29 cellular contexts compared by ENCODE assay signal in genomic region chr7:141156446-141156845, GRCh38.
"Had no signal": no experiment of that assay in that cellular context is flagged by ENCODE, and none has a peak within 500 bp of the region (broad histone marks: within the 10 kb centered on the region; RNA-seq: fewer than 3 reads in every experiment).

No MANE protein-coding gene starts in this region.

- H3K36me3 Mint-ChIP-seq: activated CD4-positive, alpha-beta memory T cell treated with anti-CD3 and anti-CD28 coated beads for 36 hours; activated naive CD4-positive, alpha-beta T cell treated with anti-CD3 and anti-CD28 coated beads, Interleukin-2, amount 10 ng/mL, durations not matched to agents 7 days and 5 days; naive thymus-derived CD4-positive, alpha-beta T cell; stimulated activated naive B cell treated with anti-CD40 and anti-IgM and Interleukin-4, amounts not matched to agents 10 μg/mL and 1 μg/mL and 100 μg/mL, for 72 hours had no signal

- H3K9me3 Mint-ChIP-seq: activated CD4-positive, alpha-beta memory T cell treated with anti-CD3 and anti-CD28 coated beads for 36 hours; activated CD4-positive, alpha-beta T cell treated with anti-CD3 and anti-CD28 coated beads, Interleukin-2, amount 10 ng/mL, durations not matched to agents 24 days and 14 days; activated naive CD4-positive, alpha-beta T cell treated with anti-CD3 and anti-CD28 coated beads, Interleukin-2, amount 10 ng/mL, durations not matched to agents 7 days and 5 days; activated T-helper 1 cell treated with anti-CD3 and anti-CD28 coated beads, Interleukin-12 subunit alpha, Interleukin-12 subunit beta, Interleukin-2, Interleukin-4 antibody, amounts not matched to agents 30 ng/mL and 10 ng/mL and 1 ng/mL, durations not matched to agents 14 hours and 24 hours and 36 hours; naive thymus-derived CD4-positive, alpha-beta T cell; stimulated activated naive B cell treated with anti-CD40 and anti-IgM and Interleukin-4, amounts not matched to agents 10 μg/mL and 1 μg/mL and 100 μg/mL, for 72 hours had no signal

- H3K4me1 ChIP-seq: gastroesophageal sphincter, right atrium auricular region, stomach, upper lobe of left lung, vagina had no signal

- H3K4me3 ChIP-seq: coronary artery, dorsolateral prefrontal cortex, gastroesophageal sphincter, right atrium auricular region, smooth muscle cell, stomach, thyroid gland, upper lobe of left lung, vagina had no signal

- DNase-seq: activated CD4-positive, alpha-beta memory T cell treated with anti-CD3 and anti-CD28 coated beads for 36 hours; activated CD4-positive, alpha-beta T cell treated with anti-CD3 and anti-CD28 coated beads, Interleukin-2, amount 10 ng/mL, durations not matched to agents 24 days and 14 days; activated CD4-positive, CD25-positive, alpha-beta regulatory T cell treated with anti-CD3 and anti-CD28 coated beads, Interleukin-2, amount 50 U/mL, for 72 hours; activated CD8-positive, alpha-beta memory T cell treated with anti-CD3 and anti-CD28 coated beads, Interleukin-2, amount 50 U/mL, for 4 hours; activated gamma-delta T cell; activated naive CD4-positive, alpha-beta T cell treated with anti-CD3 and anti-CD28 coated beads, Interleukin-2, amount 10 ng/mL, durations not matched to agents 7 days and 5 days; activated T-cell treated with anti-CD3 and anti-CD28 coated beads, Interleukin-2, amount 50 U/mL, for 1 hour; amniotic stem cell; brain microvascular endothelial cell; dorsolateral prefrontal cortex; effector memory CD4-positive, alpha-beta T cell; head of caudate nucleus; hippocampal formation; left cardiac atrium; mammary epithelial cell; midbrain; naive thymus-derived CD4-positive, alpha-beta T cell; stimulated activated CD4-positive, alpha-beta T cell treated with anti-CD3 and anti-CD28 coated beads, Interleukin-1b, Interleukin-23, amount 100 ng/mL, for 48 hours; stimulated activated naive B cell treated with anti-CD40 and anti-IgM and Interleukin-4, amounts not matched to agents 10 μg/mL and 1 μg/mL and 100 μg/mL, for 72 hours; stomach; T1000; thyroid gland; upper lobe of left lung had no signal

- ATAC-seq: gastroesophageal sphincter; left cardiac atrium; naive thymus-derived CD4-positive, alpha-beta T cell; stimulated activated naive B cell treated with anti-CD40 and anti-IgM and Interleukin-4, amounts not matched to agents 10 μg/mL and 1 μg/mL and 100 μg/mL, for 72 hours had no signal

- H3K27ac Mint-ChIP-seq: activated CD4-positive, alpha-beta memory T cell treated with anti-CD3 and anti-CD28 coated beads for 36 hours; activated CD4-positive, alpha-beta T cell treated with anti-CD3 and anti-CD28 coated beads, Interleukin-2, amount 10 ng/mL, durations not matched to agents 24 days and 14 days; activated naive CD4-positive, alpha-beta T cell treated with anti-CD3 and anti-CD28 coated beads, Interleukin-2, amount 10 ng/mL, durations not matched to agents 7 days and 5 days; activated T-helper 1 cell treated with anti-CD3 and anti-CD28 coated beads, Interleukin-12 subunit alpha, Interleukin-12 subunit beta, Interleukin-2, Interleukin-4 antibody, amounts not matched to agents 30 ng/mL and 10 ng/mL and 1 ng/mL, durations not matched to agents 14 hours and 24 hours and 36 hours; naive thymus-derived CD4-positive, alpha-beta T cell; stimulated activated naive B cell treated with anti-CD40 and anti-IgM and Interleukin-4, amounts not matched to agents 10 μg/mL and 1 μg/mL and 100 μg/mL, for 72 hours had no signal

- H3K4me2 ChIP-seq: smooth muscle cell had no signal

- H3K36me3 ChIP-seq: brain microvascular endothelial cell, gastroesophageal sphincter, right atrium auricular region, stomach, thyroid gland, upper lobe of left lung, vagina had no signal

- H3K9me3 ChIP-seq: gastroesophageal sphincter, right atrium auricular region, stomach, thyroid gland, upper lobe of left lung, vagina had no signal

- H3K4me1 Mint-ChIP-seq: activated CD4-positive, alpha-beta T cell treated with anti-CD3 and anti-CD28 coated beads, Interleukin-2, amount 10 ng/mL, durations not matched to agents 24 days and 14 days; activated naive CD4-positive, alpha-beta T cell treated with anti-CD3 and anti-CD28 coated beads, Interleukin-2, amount 10 ng/mL, durations not matched to agents 7 days and 5 days had no signal

- H3K27me3 ChIP-seq: brain microvascular endothelial cell, dorsolateral prefrontal cortex, gastroesophageal sphincter, right atrium auricular region, stomach, thyroid gland, upper lobe of left lung, vagina had no signal

- H3K4me3 Mint-ChIP-seq: activated CD4-positive, alpha-beta memory T cell treated with anti-CD3 and anti-CD28 coated beads for 36 hours; activated CD4-positive, alpha-beta T cell treated with anti-CD3 and anti-CD28 coated beads, Interleukin-2, amount 10 ng/mL, durations not matched to agents 24 days and 14 days; activated naive CD4-positive, alpha-beta T cell treated with anti-CD3 and anti-CD28 coated beads, Interleukin-2, amount 10 ng/mL, durations not matched to agents 7 days and 5 days; activated T-helper 1 cell treated with anti-CD3 and anti-CD28 coated beads, Interleukin-12 subunit alpha, Interleukin-12 subunit beta, Interleukin-2, Interleukin-4 antibody, amounts not matched to agents 30 ng/mL and 10 ng/mL and 1 ng/mL, durations not matched to agents 14 hours and 24 hours and 36 hours; naive thymus-derived CD4-positive, alpha-beta T cell; stimulated activated naive B cell treated with anti-CD40 and anti-IgM and Interleukin-4, amounts not matched to agents 10 μg/mL and 1 μg/mL and 100 μg/mL, for 72 hours had no signal

- H3K27me3 Mint-ChIP-seq: activated CD4-positive, alpha-beta memory T cell treated with anti-CD3 and anti-CD28 coated beads for 36 hours; activated CD4-positive, alpha-beta T cell treated with anti-CD3 and anti-CD28 coated beads, Interleukin-2, amount 10 ng/mL, durations not matched to agents 24 days and 14 days had no signal

- H3K27ac ChIP-seq: brain microvascular endothelial cell, coronary artery, dorsolateral prefrontal cortex, gastroesophageal sphincter, right atrium auricular region, stomach, thyroid gland, upper lobe of left lung, vagina had no signal
